Comparison of ENCODE assay signal across 18 cellular contexts in genomic region chr7:70035955-70036354, GRCh38.
"Had no signal": no experiment of that assay in that cellular context is flagged by ENCODE, and none has a peak within 500 bp of the region (broad histone marks: within the 10 kb centered on the region; RNA-seq: fewer than 3 reads in every experiment).

No MANE protein-coding gene starts in this region.

- DNase-seq: KBM-7, MV-4-11, NCI-H1048, NCI-H1105, NCI-H1417, NCI-H1436 treated with DMSO at 0.1 percent for 48 hours, NCI-H1694, NCI-H187 treated with DMSO at 0.1 percent for 48 hours, NCI-H2029 treated with DMSO at 0.1 percent for 48 hours, NCI-H2171, NCI-H226, NCI-H446, NCI-H510A, NCI-H524 treated with DMSO at 0.1 percent for 48 hours, NCI-H774, PC-3, SHP77 had no signal

- ATAC-seq: Panc1, PC-3 had no signal
